ENCODE assay signal across 25 cellular contexts in genomic region chr10:119256897-119257296, GRCh38.
"Had no signal": no experiment of that assay in that cellular context is flagged by ENCODE, and none has a peak within 500 bp of the region (broad histone marks: within the 10 kb centered on the region; RNA-seq: fewer than 3 reads in every experiment).

No MANE protein-coding gene starts in this region.

- H3K9me3 Mint-ChIP-seq: activated T-helper 17 cell treated with anti-CD3 and anti-CD28 coated beads, Interleukin-2, amount 50 U/mL, for 72 hours had no signal

- H3K27me3 Mint-ChIP-seq: activated CD8-positive, alpha-beta memory T cell treated with anti-CD3 and anti-CD28 coated beads, Interleukin-2, amount 10 ng/mL, durations not matched to agents 7 days and 5 days; activated naive CD8-positive, alpha-beta T cell treated with anti-CD3 and anti-CD28 coated beads, Interleukin-2, amount 10 ng/mL, durations not matched to agents 7 days and 5 days; activated T-helper 17 cell treated with anti-CD3 and anti-CD28 coated beads, Interleukin-2, amount 50 U/mL, for 72 hours had no signal

- H3K27me3 ChIP-seq: adrenal gland, breast epithelium, MG63 had no signal

- ATAC-seq: activated CD4-positive, CD25-positive, alpha-beta regulatory T cell treated with anti-CD3 and anti-CD28 coated beads, Interleukin-2, amount 50 U/mL, for 24 hours; activated CD8-positive, alpha-beta memory T cell treated with anti-CD3 and anti-CD28 coated beads, Interleukin-2, amount 10 ng/mL, durations not matched to agents 7 days and 5 days; activated T-helper 17 cell treated with anti-CD3 and anti-CD28 coated beads, Interleukin-2, amount 50 U/mL, for 72 hours had no signal

- H3K27ac Mint-ChIP-seq: activated CD8-positive, alpha-beta memory T cell treated with anti-CD3 and anti-CD28 coated beads, Interleukin-2, amount 10 ng/mL, durations not matched to agents 7 days and 5 days; activated naive CD4-positive, alpha-beta T cell treated with anti-CD3 and anti-CD28 coated beads for 36 hours; activated naive CD8-positive, alpha-beta T cell treated with anti-CD3 and anti-CD28 coated beads, Interleukin-2, amount 10 ng/mL, durations not matched to agents 7 days and 5 days; activated T-helper 17 cell treated with anti-CD3 and anti-CD28 coated beads, Interleukin-2, amount 50 U/mL, for 72 hours had no signal

- H3K9me3 ChIP-seq: adrenal gland, breast epithelium, MG63 had no signal

- DNase-seq: activated CD4-positive, alpha-beta T cell treated with anti-CD3 and anti-CD28 coated beads for 48 hours; activated CD4-positive, alpha-beta T cell treated with anti-CD3 and anti-CD28 coated beads, Interleukin-2, amount 50 U/mL, for 48 hours; activated CD8-positive, alpha-beta memory T cell treated with anti-CD3 and anti-CD28 coated beads, Interleukin-2, amount 10 ng/mL, durations not matched to agents 7 days and 5 days; activated gamma-delta T cell; activated naive CD4-positive, alpha-beta T cell treated with anti-CD3 and anti-CD28 coated beads for 36 hours; activated naive CD8-positive, alpha-beta T cell treated with anti-CD3 and anti-CD28 coated beads, Interleukin-2, amount 10 ng/mL, durations not matched to agents 7 days and 5 days; activated T-cell treated with anti-CD3 and anti-CD28 coated beads, Interleukin-2, amount 50 U/mL, for 48 hours; adrenal gland; anterior cingulate cortex; caudate nucleus; MG63; MV-4-11; NCI-H1092 treated with DMSO at 0.1 percent for 48 hours; NCI-H1417 treated with DMSO at 0.1 percent for 48 hours; NCI-H1694; NCI-H2029; NCI-H345; NCI-H510A; NCI-H526 treated with DMSO at 0.1 percent for 48 hours; NCI-H82; SIG-M5; T-helper 1 cell had no signal

- H3K4me3 ChIP-seq: adrenal gland, breast epithelium, MG63 had no signal

- H3K36me3 ChIP-seq: adrenal gland, breast epithelium, MG63 had no signal

- H3K4me3 Mint-ChIP-seq: activated CD8-positive, alpha-beta memory T cell treated with anti-CD3 and anti-CD28 coated beads, Interleukin-2, amount 10 ng/mL, durations not matched to agents 7 days and 5 days; activated naive CD4-positive, alpha-beta T cell treated with anti-CD3 and anti-CD28 coated beads for 36 hours; activated naive CD8-positive, alpha-beta T cell treated with anti-CD3 and anti-CD28 coated beads, Interleukin-2, amount 10 ng/mL, durations not matched to agents 7 days and 5 days; activated T-helper 17 cell treated with anti-CD3 and anti-CD28 coated beads, Interleukin-2, amount 50 U/mL, for 72 hours had no signal
